In genomic region chr20:23357767-23358562, GRCh38 we compare ENCODE assay signal across 8 cellular contexts. TPM values are rescaled to one million over a fixed set of nuclear protein-coding genes. Genes with fewer than 3 reads are reported as not detected.
DNase-seq lines count a peak whose midpoint lies in the region; ATAC-seq, FAIRE-seq and TF ChIP-seq lines count a peak whose summit lies in the region.

No MANE protein-coding gene starts in this region.

- H3K27ac Mint-ChIP-seq in naive thymus-derived CD4-positive, alpha-beta T cell: peak overlapping the region; percentile 94 to 98 (median 97)
- H3K27ac Mint-ChIP-seq in stimulated activated memory B cell treated with anti-CD40 and anti-IgM and Interleukin-4, amounts not matched to agents 10 μg/mL and 1 μg/mL and 100 μg/mL, for 72 hours: peak overlapping the region; percentile 98

- H3K4me1 ChIP-seq in naive thymus-derived CD4-positive, alpha-beta T cell (ENCODE audit: control insufficient read depth in 2 of 2, insufficient read depth in 2 of 2, low read length in 2 of 2): peaks cover 14 to 22% of the 10 kb centered on the region in 2 donors

- peak; percentile 100 for DNase-seq in ELF-1 (ENCODE audit: low read depth, low spot score)
- DNase-seq in H54 (ENCODE audit: insufficient read length, low spot score): peak; percentile 86
- peak; percentile 98 for DNase-seq in LoVo (ENCODE audit: low spot score)
- peak; percentile 95 for DNase-seq in RWPE1 (ENCODE audit: low spot score)
- DNase-seq in activated T-helper 9 cell treated with anti-CD3 and anti-CD28 coated beads, Interleukin-2, amount 50 U/mL, for 16 hours (ENCODE audit: low read depth): peak; percentile 100
- peak; percentile 100 for DNase-seq in fibroblast of mammary gland (ENCODE audit: low read depth)
- peak; percentile 97 to 99 (median 98) for DNase-seq in naive thymus-derived CD4-positive, alpha-beta T cell

- H3K36me3 Mint-ChIP-seq in naive thymus-derived CD4-positive, alpha-beta T cell: peaks cover 0 to 10% (median 0%) of the 10 kb centered on the region in 5 donors
- H3K36me3 Mint-ChIP-seq in stimulated activated memory B cell treated with anti-CD40 and anti-IgM and Interleukin-4, amounts not matched to agents 10 μg/mL and 1 μg/mL and 100 μg/mL, for 72 hours: peaks cover 11% of the 10 kb centered on the region

- H3K4me3 Mint-ChIP-seq in naive thymus-derived CD4-positive, alpha-beta T cell: peak overlapping the region; percentile 91 to 95 (median 93)
- H3K4me3 Mint-ChIP-seq in stimulated activated memory B cell treated with anti-CD40 and anti-IgM and Interleukin-4, amounts not matched to agents 10 μg/mL and 1 μg/mL and 100 μg/mL, for 72 hours: peak overlapping the region; percentile 96

- H3K4me1 Mint-ChIP-seq in naive thymus-derived CD4-positive, alpha-beta T cell: peaks cover 17 to 38% (median 34%) of the 10 kb centered on the region in 7 donors
- H3K4me1 Mint-ChIP-seq in stimulated activated memory B cell treated with anti-CD40 and anti-IgM and Interleukin-4, amounts not matched to agents 10 μg/mL and 1 μg/mL and 100 μg/mL, for 72 hours: peaks cover 31% of the 10 kb centered on the region

- FAIRE-seq in H54 (lab: Jason Lieb, UNC): peak; percentile 23

- H3K9me3 Mint-ChIP-seq in naive thymus-derived CD4-positive, alpha-beta T cell: peaks cover 0 to 7% (median 0%) of the 10 kb centered on the region in 11 donors
- H3K9me3 Mint-ChIP-seq in stimulated activated memory B cell treated with anti-CD40 and anti-IgM and Interleukin-4, amounts not matched to agents 10 μg/mL and 1 μg/mL and 100 μg/mL, for 72 hours: no peaks in the 10 kb centered on the region

- H3K36me3 ChIP-seq in naive thymus-derived CD4-positive, alpha-beta T cell (ENCODE audit: control insufficient read depth in 2 of 3, insufficient read depth in 3 of 3, low read length in 3 of 3): peaks cover 0 to 10% (median 0%) of the 10 kb centered on the region in 3 experiments

- peak; percentile 88 for TF ChIP-seq POLR2A in H54 (IDR thresholded peaks at IDR 0.05; ENCODE audit: low read depth, low read length)

- no peak for TF ChIP-seq CTCF in RWPE1 (conservative IDR thresholded peaks at IDR 0.05; ENCODE audit: low read depth)
- TF ChIP-seq CTCF in fibroblast of mammary gland (conservative IDR thresholded peaks at IDR 0.05; ENCODE audit: control insufficient read depth, insufficient read depth, low read depth, low read length): no peak

- intact Hi-C loops in naive thymus-derived CD4-positive, alpha-beta T cell (cut with micrococcal nuclease): loop anchor here (1.0 to 10.0 kb wide), 6 partner anchors 8 to 1839 kb away; partner anchors contain the start of genes NXT1 (in 2 of the 2), ACSS1 (in 1 of the 2) and NAPB (in 1 of the 2)

- H3K27me3 ChIP-seq in naive thymus-derived CD4-positive, alpha-beta T cell (ENCODE audit: control insufficient read depth in 2 of 2, insufficient read depth in 2 of 2, low read length in 2 of 2): no peaks in the 10 kb centered on the region

- ATAC-seq in naive thymus-derived CD4-positive, alpha-beta T cell: peak; percentile 81
- ATAC-seq in stimulated activated memory B cell treated with anti-CD40 and anti-IgM and Interleukin-4, amounts not matched to agents 10 μg/mL and 1 μg/mL and 100 μg/mL, for 72 hours: peak; percentile 92

- POLR2A ChIA-PET in RWPE1 (lab: Yijun Ruan, JAX; ENCODE audit: low non-redundant PET): interaction anchor here (1.7 kb wide), 1 partner anchor 8 kb away, joined by 14 read pairs; the partner anchor contains the start of gene NXT1
- POLR2A ChIA-PET in naive thymus-derived CD4-positive, alpha-beta T cell (lab: Charles Lee): interaction anchor here (0.6 to 5.0 kb wide), 8 partner anchors 8 to 1700 kb away, joined by 3 to 88 read pairs (median 4); partner anchors contain the start of genes ACSS1, NAPB and NXT1

- peak overlapping the region; percentile 76 for H3K4me3 ChIP-seq in fibroblast of mammary gland (ENCODE audit: control insufficient read depth, low read depth, low read length)
- peak overlapping the region; percentile 85 for H3K4me3 ChIP-seq in naive thymus-derived CD4-positive, alpha-beta T cell (ENCODE audit: low read length)

- peaks cover 0 to 4% (median 0%) of the 10 kb centered on the region in 5 donors for H3K27me3 Mint-ChIP-seq in naive thymus-derived CD4-positive, alpha-beta T cell
- no peaks in the 10 kb centered on the region for H3K27me3 Mint-ChIP-seq in stimulated activated memory B cell treated with anti-CD40 and anti-IgM and Interleukin-4, amounts not matched to agents 10 μg/mL and 1 μg/mL and 100 μg/mL, for 72 hours

- no peaks in the 10 kb centered on the region for H3K9me3 ChIP-seq in naive thymus-derived CD4-positive, alpha-beta T cell (ENCODE audit: control insufficient read depth in 2 of 3, low read length in 3 of 3)

- H3K27ac ChIP-seq in RWPE1: peak overlapping the region; percentile 97
- H3K27ac ChIP-seq in naive thymus-derived CD4-positive, alpha-beta T cell (ENCODE audit: low read depth, low read length): peak overlapping the region; percentile 92

- CTCF ChIA-PET in RWPE1 (lab: Yijun Ruan, JAX): no interaction called here
- CTCF ChIA-PET in naive thymus-derived CD4-positive, alpha-beta T cell (lab: Charles Lee): interaction anchor here (1.5 to 2.3 kb wide), 3 partner anchors 8 to 64 kb away, joined by 4 to 12 read pairs (median 6); partner anchors contain the start of genes NAPB and NXT1

RNA-seq across cellular contexts. Expression of gene GZF1, which starts 4.0 kb away (rescaled TPM):
- 10 to 100 TPM; 11.4 to 44.0 (median 19.6) TPM for total RNA-seq in naive thymus-derived CD4-positive, alpha-beta T cell
- 1 to 10 TPM; 1.4 to 7.8 TPM for polyA plus RNA-seq in naive thymus-derived CD4-positive, alpha-beta T cell

RNA-seq across cellular contexts. Expression of gene NXT1, which starts 7.4 kb away (rescaled TPM):
- total RNA-seq in naive thymus-derived CD4-positive, alpha-beta T cell: 10 to 100 TPM; 20.1 to 63.4 (median 39.7) TPM
- 10 to 100 TPM; 50.3 to 71.8 TPM for polyA plus RNA-seq in naive thymus-derived CD4-positive, alpha-beta T cell

Comparison
In these comparisons a context has a peak if more than half of its experiments do, and no peak if none do; other contexts are left out.
1. Peak in every context shown above with its lines: DNase-seq, ATAC-seq, H3K4me3 ChIP-seq and H3K27ac ChIP-seq.